In genomic region chr3:167882057-167882667, GRCh38 we compare ENCODE assay signal across 8 cellular contexts.
DNase-seq lines count a peak whose midpoint lies in the region; ATAC-seq and FAIRE-seq lines count a peak whose summit lies in the region.

No MANE protein-coding gene starts in this region.

- no peaks in the 10 kb centered on the region for H3K79me1 ChIP-seq in mesendoderm (ENCODE audit: low read length)

- peak; percentile 92 for FAIRE-seq in G401.6 (lab: Jason Lieb, UNC)
- FAIRE-seq in HTR-8/SVneo (lab: Jason Lieb, UNC), result no peak
- FAIRE-seq in colon (lab: Jason Lieb, UNC), result peak; percentile 82

- H3K4me3 ChIP-seq in NT2/D1 (ENCODE audit: insufficient read length, low read depth), result no peak overlapping the region
- no peak overlapping the region for H3K4me3 ChIP-seq in mesendoderm (ENCODE audit: low read length)

- WGBS in mesendoderm (ENCODE audit: extremely low coverage, insufficient coverage, low lambda C conversion rate), result no CpG with 5 or more reads among the region's 1 CpG

- H3K27me3 ChIP-seq in NT2/D1 (ENCODE audit: insufficient read depth, insufficient read length) (no peaks in the 10 kb centered on the region), mesendoderm (ENCODE audit: insufficient read depth, low read length, poor library complexity) (no peaks in the 10 kb centered on the region)

- no peak overlapping the region for H3K27ac ChIP-seq in mesendoderm (ENCODE audit: low read depth, low read length)

- H3K9ac ChIP-seq in NT2/D1 (ENCODE audit: insufficient read length, low read depth) (no peak overlapping the region), mesendoderm (ENCODE audit: low read length) (no peak overlapping the region)

- H3K36me3 Mint-ChIP-seq in T-helper 2 cell treated with Interferon-gamma antibody and Interleukin-4, amounts not matched to agents 5 μg/mL and 100 μg/mL, for 36 hours (ENCODE audit: low read depth), result no peaks in the 10 kb centered on the region

- no peaks in the 10 kb centered on the region for H3K9me3 ChIP-seq in NT2/D1 (ENCODE audit: insufficient read depth, low read length)

- H4K5ac ChIP-seq in mesendoderm (ENCODE audit: low read length), result no peak overlapping the region

- no peaks in the 10 kb centered on the region for H3K79me2 ChIP-seq in mesendoderm (ENCODE audit: control insufficient read depth, insufficient read depth, low read length)

- no peak overlapping the region for H2BK15ac ChIP-seq in mesendoderm (replicated peaks; ENCODE audit: low read depth)

- no peak overlapping the region for H3K23ac ChIP-seq in mesendoderm (ENCODE audit: low read length)

- ATAC-seq in GM21529 (IDR thresholded peaks at IDR 0.05; ENCODE audit: unreplicated experiment), result peak; percentile 90

- H3K4me1 Mint-ChIP-seq in T-helper 2 cell treated with Interferon-gamma antibody and Interleukin-4, amounts not matched to agents 5 μg/mL and 100 μg/mL, for 36 hours (ENCODE audit: low read depth), result no peaks in the 10 kb centered on the region

- no peak overlapping the region for H3K56ac ChIP-seq in mesendoderm (ENCODE audit: low read length)

- H3K18ac ChIP-seq in mesendoderm (ENCODE audit: low read length), result no peak overlapping the region

- no peak overlapping the region for H3K4ac ChIP-seq in mesendoderm (ENCODE audit: low read depth, low read length)

- H4K8ac ChIP-seq in mesendoderm (ENCODE audit: low read depth, low read length), result no peak overlapping the region

- no peak overlapping the region for H3K4me3 Mint-ChIP-seq in T-helper 2 cell treated with Interferon-gamma antibody and Interleukin-4, amounts not matched to agents 5 μg/mL and 100 μg/mL, for 36 hours

- H3K27ac Mint-ChIP-seq in T-helper 2 cell treated with Interferon-gamma antibody and Interleukin-4, amounts not matched to agents 5 μg/mL and 100 μg/mL, for 36 hours, result no peak overlapping the region

- no peak overlapping the region for H2BK5ac ChIP-seq in mesendoderm (ENCODE audit: low read length)

- H3K4me1 ChIP-seq in NT2/D1 (ENCODE audit: insufficient read depth, insufficient read length) (no peaks in the 10 kb centered on the region), mesendoderm (ENCODE audit: control insufficient read depth, low read depth, low read length) (no peaks in the 10 kb centered on the region)

- no peak overlapping the region for H2AK5ac ChIP-seq in mesendoderm (ENCODE audit: low read length)

- no peaks in the 10 kb centered on the region for H3K9me3 Mint-ChIP-seq in T-helper 2 cell treated with Interferon-gamma antibody and Interleukin-4, amounts not matched to agents 5 μg/mL and 100 μg/mL, for 36 hours

- H3K27me3 Mint-ChIP-seq in T-helper 2 cell treated with Interferon-gamma antibody and Interleukin-4, amounts not matched to agents 5 μg/mL and 100 μg/mL, for 36 hours (ENCODE audit: low read depth), result peaks cover 12% of the 10 kb centered on the region

- H3K36me3 ChIP-seq in NT2/D1 (ENCODE audit: insufficient read depth, insufficient read length, low read length) (no peaks in the 10 kb centered on the region), mesendoderm (ENCODE audit: control insufficient read depth, insufficient read depth, low read length) (no peaks in the 10 kb centered on the region)

- DNase-seq in HTR-8/SVneo (ENCODE audit: insufficient read length, low spot score), result peak; percentile 10
- peak; percentile 15 for DNase-seq in NT2/D1 (ENCODE audit: low read depth, low spot score)
- peak; percentile 46 for DNase-seq in mesendoderm
- DNase-seq in hepatic stellate cell (ENCODE audit: low spot score), result no peak
- no peak for DNase-seq in T-helper 2 cell treated with Interferon-gamma antibody and Interleukin-4, amounts not matched to agents 5 μg/mL and 100 μg/mL, for 36 hours (ENCODE audit: low spot score)

- no peak overlapping the region for H2BK120ac ChIP-seq in mesendoderm (ENCODE audit: low read depth, low read length)

- H3K4me2 ChIP-seq in mesendoderm (ENCODE audit: low read length), result no peak overlapping the region

Comparison
In these comparisons a context has a peak if more than half of its experiments do, and no peak if none do; other contexts are left out.
1. DNase-seq: peak in HTR-8/SVneo (single experiment), NT2/D1 (single experiment) and mesendoderm (single experiment); none in hepatic stellate cell (single experiment) and T-helper 2 cell treated with Interferon-gamma antibody and Interleukin-4, amounts not matched to agents 5 μg/mL and 100 μg/mL, for 36 hours (single experiment).